In the genomic region with DNA sequence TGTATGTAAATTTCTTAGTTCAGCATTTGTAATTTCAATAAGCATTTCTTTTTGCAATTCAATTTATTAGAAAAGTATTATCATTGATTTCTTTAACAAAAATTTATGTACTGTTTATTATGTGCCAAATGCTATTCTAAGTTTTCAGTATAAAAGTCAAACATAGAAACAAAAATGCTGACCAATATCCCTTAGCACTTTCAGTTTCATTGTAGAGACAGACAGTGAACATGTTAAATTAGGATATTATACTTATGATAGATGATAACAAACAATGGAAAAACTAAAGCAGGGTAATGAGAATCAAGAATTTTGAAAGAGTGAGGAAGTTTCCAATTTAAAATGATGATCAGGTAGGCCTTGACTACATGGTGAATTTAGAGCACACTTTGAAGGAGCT, we compare ENCODE assay signal across 19 cellular contexts.
DNase-seq lines count a peak whose midpoint lies in the region; ATAC-seq, FAIRE-seq and TF ChIP-seq lines count a peak whose summit lies in the region.
"Had no signal": no experiment of that assay in that cellular context is flagged by ENCODE, and none has a peak within 500 bp of the region (broad histone marks: within the 10 kb centered on the region; RNA-seq: fewer than 3 reads in every experiment).

No MANE protein-coding gene starts in this region.

- H2AFZ ChIP-seq in smooth muscle cell (ENCODE audit: low read depth), result no peak overlapping the region

- intact Hi-C loops in activated CD8-positive, alpha-beta T cell treated with anti-CD3 and anti-CD28 coated beads for 36 hours (cut with micrococcal nuclease), result no loop called here

- peak; percentile 85 for FAIRE-seq in GM19239 (lab: Jason Lieb, UNC)
- FAIRE-seq: TTC549 had no signal

- H3K79me2 ChIP-seq in smooth muscle cell (ENCODE audit: low read depth), result no peaks in the 10 kb centered on the region

- POLR2A ChIA-PET in activated CD8-positive, alpha-beta T cell treated with anti-CD3 and anti-CD28 coated beads for 36 hours (lab: Charles Lee), result no interaction called here

- peak overlapping the region; percentile 24 for H3K4me3 ChIP-seq in CD4-positive, CD25-positive, alpha-beta regulatory T cell (ENCODE audit: low read depth, low read length)
- H3K4me3 ChIP-seq in foreskin fibroblast (ENCODE audit: low read depth in 1 of 2, low read length in 2 of 2) (no peak overlapping the region), smooth muscle cell (no peak overlapping the region)
- H3K4me3 ChIP-seq: cardiac muscle cell, tibial nerve had no signal

- H3K27ac ChIP-seq in CD4-positive, CD25-positive, alpha-beta regulatory T cell (ENCODE audit: insufficient read depth, low read length, poor library complexity, severe bottlenecking), result no peak overlapping the region
- no peak overlapping the region for H3K27ac ChIP-seq in smooth muscle cell (ENCODE audit: low read depth)
- H3K27ac ChIP-seq: cardiac muscle cell, HL-60, tibial nerve had no signal

- H3K27ac Mint-ChIP-seq in CD4-positive, CD25-positive, alpha-beta regulatory T cell, result peak overlapping the region in 1 of 3 donors; percentile 0
- no peak overlapping the region for H3K27ac Mint-ChIP-seq in activated CD8-positive, alpha-beta T cell treated with anti-CD3 and anti-CD28 coated beads for 36 hours
- H3K27ac Mint-ChIP-seq: activated naive CD4-positive, alpha-beta T cell treated with anti-CD3 and anti-CD28 coated beads for 36 hours had no signal

- CTCF ChIA-PET in activated CD8-positive, alpha-beta T cell treated with anti-CD3 and anti-CD28 coated beads for 36 hours (lab: Charles Lee), result interaction anchor here (1.0 to 1.9 kb wide), 2 partner anchors 21 to 41 kb away, joined by 3 to 4 read pairs; no protein-coding TSS in a partner anchor

- H3K27me3 ChIP-seq in CD4-positive, CD25-positive, alpha-beta regulatory T cell (ENCODE audit: control insufficient read depth, insufficient read depth, low read length), result no peaks in the 10 kb centered on the region
- no peaks in the 10 kb centered on the region for H3K27me3 ChIP-seq in smooth muscle cell (ENCODE audit: low read depth)
- H3K27me3 ChIP-seq: cardiac muscle cell, tibial nerve had no signal

- DNase-seq in CD4-positive, CD25-positive, alpha-beta regulatory T cell, result no peak
- DNase-seq in GM19239 (ENCODE audit: insufficient read length, low spot score) (no peak), foreskin fibroblast (no peak), hypothalamus (lab: John Stamatoyannopoulos, UW) (no peak), smooth muscle cell (lab: John Stamatoyannopoulos, UW; ENCODE audit: unreplicated experiment) (no peak)
- DNase-seq in activated CD8-positive, alpha-beta T cell treated with anti-CD3 and anti-CD28 coated beads for 36 hours, result no peak
- DNase-seq: activated naive CD4-positive, alpha-beta T cell treated with anti-CD3 and anti-CD28 coated beads for 36 hours; DMS153; islet precursor cell; NCI-H2029 treated with DMSO at 0.1 percent for 48 hours; NCI-H82; SHP77 had no signal

- H3K9ac ChIP-seq in smooth muscle cell (ENCODE audit: low read depth), result no peak overlapping the region

- H3K4me1 Mint-ChIP-seq in CD4-positive, CD25-positive, alpha-beta regulatory T cell, result peaks cover 11 to 85% (median 66%) of the 10 kb centered on the region in 4 donors
- H3K4me1 Mint-ChIP-seq in activated CD8-positive, alpha-beta T cell treated with anti-CD3 and anti-CD28 coated beads for 36 hours (ENCODE audit: low read depth), result peaks cover 57% of the 10 kb centered on the region

- H3K9me3 Mint-ChIP-seq in CD4-positive, CD25-positive, alpha-beta regulatory T cell, result peaks cover 0 to 2% (median 0%) of the 10 kb centered on the region in 7 donors
- no peaks in the 10 kb centered on the region for H3K9me3 Mint-ChIP-seq in activated CD8-positive, alpha-beta T cell treated with anti-CD3 and anti-CD28 coated beads for 36 hours
- H3K9me3 Mint-ChIP-seq: activated naive CD4-positive, alpha-beta T cell treated with anti-CD3 and anti-CD28 coated beads for 36 hours had no signal

- peak overlapping the region in 3 of 4 donors; percentile 29 to 60 (median 36) for H3K4me3 Mint-ChIP-seq in CD4-positive, CD25-positive, alpha-beta regulatory T cell
- H3K4me3 Mint-ChIP-seq in activated CD8-positive, alpha-beta T cell treated with anti-CD3 and anti-CD28 coated beads for 36 hours, result peak overlapping the region; percentile 4
- H3K4me3 Mint-ChIP-seq: activated naive CD4-positive, alpha-beta T cell treated with anti-CD3 and anti-CD28 coated beads for 36 hours had no signal

- peaks cover 18% of the 10 kb centered on the region for H3K36me3 Mint-ChIP-seq in CD4-positive, CD25-positive, alpha-beta regulatory T cell
- peaks cover 37% of the 10 kb centered on the region for H3K36me3 Mint-ChIP-seq in activated CD8-positive, alpha-beta T cell treated with anti-CD3 and anti-CD28 coated beads for 36 hours (ENCODE audit: low read depth)

- no peak for ATAC-seq in CD4-positive, CD25-positive, alpha-beta regulatory T cell (ENCODE audit: low read depth in 2 of 2)
- ATAC-seq in HG03097 (IDR thresholded peaks at IDR 0.05; ENCODE audit: low FRiP score, unreplicated experiment), result peak; percentile 46
- ATAC-seq in activated CD8-positive, alpha-beta T cell treated with anti-CD3 and anti-CD28 coated beads for 36 hours, result no peak
- ATAC-seq in GM21619 (IDR thresholded peaks at IDR 0.05; ENCODE audit: unreplicated experiment), result no peak
- ATAC-seq: HCT116 had no signal

- peaks cover 36% of the 10 kb centered on the region for H3K4me1 ChIP-seq in CD4-positive, CD25-positive, alpha-beta regulatory T cell (ENCODE audit: control insufficient read depth, insufficient read depth, low read length, poor library complexity, severe bottlenecking)
- H3K4me1 ChIP-seq in smooth muscle cell (ENCODE audit: low read depth), result peaks cover 3% of the 10 kb centered on the region
- H3K4me1 ChIP-seq: tibial nerve had no signal

- H3K4me2 ChIP-seq in smooth muscle cell, result no peak overlapping the region

- H3K36me3 ChIP-seq in CD4-positive, CD25-positive, alpha-beta regulatory T cell (ENCODE audit: control insufficient read depth, insufficient read depth, low read length), result peaks cover 7% of the 10 kb centered on the region
- no peaks in the 10 kb centered on the region for H3K36me3 ChIP-seq in smooth muscle cell (ENCODE audit: low read depth)
- H3K36me3 ChIP-seq: cardiac muscle cell, tibial nerve had no signal

- H3F3A ChIP-seq in smooth muscle cell (ENCODE audit: low read depth), result no peaks in the 10 kb centered on the region

- no peaks in the 10 kb centered on the region for H3K27me3 Mint-ChIP-seq in CD4-positive, CD25-positive, alpha-beta regulatory T cell
- no peaks in the 10 kb centered on the region for H3K27me3 Mint-ChIP-seq in activated CD8-positive, alpha-beta T cell treated with anti-CD3 and anti-CD28 coated beads for 36 hours

- no peak for TF ChIP-seq CTCF in activated CD8-positive, alpha-beta T cell treated with anti-CD3 and anti-CD28 coated beads for 36 hours (IDR thresholded peaks at IDR 0.05)
- TF ChIP-seq CTCF in foreskin fibroblast (IDR thresholded peaks at IDR 0.05; ENCODE audit: low read depth, low read length) (no peak), smooth muscle cell (IDR thresholded peaks at IDR 0.05; ENCODE audit: borderline replicate concordance, insufficient read depth, poor library complexity, severe bottlenecking) (no peak)

- H3K9me3 ChIP-seq in CD4-positive, CD25-positive, alpha-beta regulatory T cell (ENCODE audit: control insufficient read depth in 2 of 2, low read length in 2 of 2), result no peaks in the 10 kb centered on the region
- no peaks in the 10 kb centered on the region for H3K9me3 ChIP-seq in smooth muscle cell (replicated peaks; ENCODE audit: low read depth)
- H3K9me3 ChIP-seq: tibial nerve had no signal

- H4K20me1 ChIP-seq in smooth muscle cell (ENCODE audit: low read depth), result no peaks in the 10 kb centered on the region
